In genomic region chr20:62920039-62920645, GRCh38 we compare ENCODE assay signal across 13 cellular contexts. TPM values are rescaled to one million over a fixed set of nuclear protein-coding genes. Genes with fewer than 3 reads are reported as not detected.
DNase-seq lines count a peak whose midpoint lies in the region; ATAC-seq and TF ChIP-seq lines count a peak whose summit lies in the region.
"Had no signal": no experiment of that assay in that cellular context is flagged by ENCODE, and none has a peak within 500 bp of the region (broad histone marks: within the 10 kb centered on the region; RNA-seq: fewer than 3 reads in every experiment).

No MANE protein-coding gene starts in this region.

- H3K9ac ChIP-seq in endodermal cell (ENCODE audit: extremely low read depth, low read length, poor library complexity, severe bottlenecking): no peak overlapping the region

- H3K4me1 Mint-ChIP-seq in activated T-cell treated with anti-CD3 and anti-CD28 coated beads, Interleukin-2, amount 50 U/mL, for 4 hours (ENCODE audit: low read depth): peaks cover 92% of the 10 kb centered on the region
- H3K4me1 Mint-ChIP-seq in T-cell (peaks cover 91 to 93% (median 92%) of the 10 kb centered on the region in 3 donors), endodermal cell (peaks cover 65% of the 10 kb centered on the region)
- peaks cover 78% of the 10 kb centered on the region for H3K4me1 Mint-ChIP-seq in stimulated activated effector memory CD8-positive, alpha-beta T cell treated with anti-CD3 and anti-CD28 coated beads, Interleukin-12 subunit alpha, Interleukin-12 subunit beta, amount 100 ng/mL, for 72 hours

- no peak for TF ChIP-seq CTCF in endodermal cell (conservative IDR thresholded peaks at IDR 0.05)

- peaks cover 6% of the 10 kb centered on the region for H3K36me3 Mint-ChIP-seq in activated T-cell treated with anti-CD3 and anti-CD28 coated beads, Interleukin-2, amount 50 U/mL, for 4 hours (ENCODE audit: insufficient read depth)
- H3K36me3 Mint-ChIP-seq in T-cell (peaks cover 3% of the 10 kb centered on the region), endodermal cell (ENCODE audit: low read depth) (no peaks in the 10 kb centered on the region)
- peaks cover 54% of the 10 kb centered on the region for H3K36me3 Mint-ChIP-seq in stimulated activated effector memory CD8-positive, alpha-beta T cell treated with anti-CD3 and anti-CD28 coated beads, Interleukin-12 subunit alpha, Interleukin-12 subunit beta, amount 100 ng/mL, for 72 hours

- intact Hi-C loops in sciatic nerve (cut with DNase I): no loop called here

- CTCF ChIA-PET in T-cell (lab: Charles Lee): interaction anchor here (0.9 to 1.7 kb wide), 4 partner anchors 12 to 19 kb away, joined by 4 to 12 read pairs (median 7); no protein-coding TSS in a partner anchor

- H3K9me3 Mint-ChIP-seq in activated T-cell treated with anti-CD3 and anti-CD28 coated beads, Interleukin-2, amount 50 U/mL, for 4 hours: no peaks in the 10 kb centered on the region
- no peaks in the 10 kb centered on the region for H3K9me3 Mint-ChIP-seq in T-cell
- no peaks in the 10 kb centered on the region for H3K9me3 Mint-ChIP-seq in endodermal cell
- no peaks in the 10 kb centered on the region for H3K9me3 Mint-ChIP-seq in stimulated activated effector memory CD8-positive, alpha-beta T cell treated with anti-CD3 and anti-CD28 coated beads, Interleukin-12 subunit alpha, Interleukin-12 subunit beta, amount 100 ng/mL, for 72 hours

- 83 to 94% methylated on average over 10 of the region's 10 CpGs for WGBS in endodermal cell (ENCODE audit: insufficient coverage in 1 of 2, insufficient read length in 1 of 2), 2 experiments

- H3K4me3 Mint-ChIP-seq in activated T-cell treated with anti-CD3 and anti-CD28 coated beads, Interleukin-2, amount 50 U/mL, for 4 hours: peak overlapping the region; percentile 71
- H3K4me3 Mint-ChIP-seq in T-cell (peak overlapping the region; percentile 74 to 84 (median 79)), endodermal cell (no peak overlapping the region)
- H3K4me3 Mint-ChIP-seq in stimulated activated effector memory CD8-positive, alpha-beta T cell treated with anti-CD3 and anti-CD28 coated beads, Interleukin-12 subunit alpha, Interleukin-12 subunit beta, amount 100 ng/mL, for 72 hours: peak overlapping the region; percentile 79

- no peaks in the 10 kb centered on the region for H3K27me3 ChIP-seq in endodermal cell (ENCODE audit: control insufficient read depth, insufficient read depth, low read length, poor library complexity, severe bottlenecking)
- H3K27me3 ChIP-seq: SJSA1 had no signal

- POLR2A ChIA-PET in T-cell (lab: Charles Lee): interaction anchor here in 1 of 2 donors (0.6 kb wide), 1 partner anchor 268 kb away, joined by 3 read pairs; no protein-coding TSS in a partner anchor

- H3K4me1 ChIP-seq in endodermal cell (ENCODE audit: control insufficient read depth, insufficient read depth, low read length): peaks cover 5% of the 10 kb centered on the region

- no peaks in the 10 kb centered on the region for H3K9me3 ChIP-seq in endodermal cell (ENCODE audit: control insufficient read depth, low read length)
- H3K9me3 ChIP-seq: SJSA1 had no signal

- no peak overlapping the region for H3K4me3 ChIP-seq in endodermal cell (ENCODE audit: low read length)
- H3K4me3 ChIP-seq: SJSA1 had no signal

- peak overlapping the region; percentile 89 to 92 for H3K27ac Mint-ChIP-seq in T-cell
- peak overlapping the region; percentile 82 for H3K27ac Mint-ChIP-seq in endodermal cell
- H3K27ac Mint-ChIP-seq in stimulated activated effector memory CD8-positive, alpha-beta T cell treated with anti-CD3 and anti-CD28 coated beads, Interleukin-12 subunit alpha, Interleukin-12 subunit beta, amount 100 ng/mL, for 72 hours: peak overlapping the region; percentile 80

- H3K27ac ChIP-seq in endodermal cell (ENCODE audit: low read depth, low read length): no peak overlapping the region
- H3K27ac ChIP-seq: SJSA1 had no signal

- no peak for ATAC-seq in activated T-cell treated with anti-CD3 and anti-CD28 coated beads, Interleukin-2, amount 50 U/mL, for 4 hours
- no peak for ATAC-seq in T-cell (replicated peaks in 1 of 4)
- ATAC-seq in stimulated activated effector memory CD8-positive, alpha-beta T cell treated with anti-CD3 and anti-CD28 coated beads, Interleukin-12 subunit alpha, Interleukin-12 subunit beta, amount 100 ng/mL, for 72 hours: no peak
- ATAC-seq in GM19351 (IDR thresholded peaks at IDR 0.05; ENCODE audit: unreplicated experiment): no peak
- no peak for ATAC-seq in sciatic nerve

- H3K36me3 ChIP-seq in endodermal cell (ENCODE audit: control insufficient read depth, insufficient read depth, low read length): peaks cover 11% of the 10 kb centered on the region

- no peak for DNase-seq in activated T-cell treated with anti-CD3 and anti-CD28 coated beads, Interleukin-2, amount 50 U/mL, for 4 hours
- DNase-seq in activated T-cell treated with anti-CD3 and anti-CD28 coated beads, Interleukin-2, amount 50 U/mL, for 48 hours: no peak
- no peak for DNase-seq in T-cell
- peak; percentile 35 for DNase-seq in endodermal cell
- no peak for DNase-seq in stimulated activated effector memory CD8-positive, alpha-beta T cell treated with anti-CD3 and anti-CD28 coated beads, Interleukin-12 subunit alpha, Interleukin-12 subunit beta, amount 100 ng/mL, for 72 hours (ENCODE audit: low spot score in 2 of 2)
- DNase-seq in NCI-H1930 (lab: John Stamatoyannopoulos, UW): no peak
- DNase-seq in sciatic nerve (ENCODE audit: low spot score): no peak
- DNase-seq: effector CD4-positive, alpha-beta T cell; head of caudate nucleus; MV-4-11; NCI-H510A treated with DMSO at 0.1 percent for 48 hours had no signal

- no peaks in the 10 kb centered on the region for H3K27me3 Mint-ChIP-seq in activated T-cell treated with anti-CD3 and anti-CD28 coated beads, Interleukin-2, amount 50 U/mL, for 4 hours (ENCODE audit: low read depth)
- H3K27me3 Mint-ChIP-seq in T-cell (no peaks in the 10 kb centered on the region), endodermal cell (ENCODE audit: insufficient read depth) (no peaks in the 10 kb centered on the region)

RNA-seq across cellular contexts. Expression of gene DIDO1, which starts 6.2 kb away (rescaled TPM):
- total RNA-seq in activated T-cell treated with anti-CD3 and anti-CD28 coated beads, Interleukin-2, amount 50 U/mL, for 4 hours: 10 to 100 TPM; 44.9 to 49.9 (median 47.4) TPM
- total RNA-seq in T-cell (100 to 1,000 TPM in 3 of 5 donors, 10 to 100 TPM in 2; 70.5 to 116 (median 113) TPM), endodermal cell (10 to 100 TPM; 53.5 to 68.3 TPM), sciatic nerve (60.9 TPM)
- 47.8 TPM for polyA plus RNA-seq in endodermal cell (2013, experiment 1 of 2)
- 43.0 TPM for polyA plus RNA-seq in endodermal cell (2013, experiment 2 of 2)

RNA-seq across cellular contexts. Expression of gene GID8, which starts 17.8 kb away (rescaled TPM):
- 10 to 100 TPM; 42.7 to 52.9 (median 47.4) TPM for total RNA-seq in activated T-cell treated with anti-CD3 and anti-CD28 coated beads, Interleukin-2, amount 50 U/mL, for 4 hours
- total RNA-seq in T-cell: 10 to 100 TPM; 33.1 to 43.4 (median 41.2) TPM
- total RNA-seq in endodermal cell: 10 to 100 TPM; 51.5 to 52.1 TPM
- polyA plus RNA-seq in endodermal cell (2013, experiment 1 of 2): 47.3 TPM
- polyA plus RNA-seq in endodermal cell (2013, experiment 2 of 2): 41.8 TPM
- 27.2 TPM for total RNA-seq in sciatic nerve

RNA-seq across cellular contexts. Expression of gene SLC17A9, which starts 32.4 kb away (rescaled TPM):
- 10 to 100 TPM in 2 of 3 donors, 1 to 10 TPM in 1; 6.8 to 16.1 (median 13.3) TPM for total RNA-seq in activated T-cell treated with anti-CD3 and anti-CD28 coated beads, Interleukin-2, amount 50 U/mL, for 4 hours
- total RNA-seq in T-cell (1 to 10 TPM; 5.3 to 8.8 (median 8.3) TPM), endodermal cell (10 to 100 TPM in 1 of 2 donors, 1 to 10 TPM in 1; 8.9 to 10.2 TPM), sciatic nerve (3.8 TPM)
- 3.2 TPM for polyA plus RNA-seq in endodermal cell (2013, experiment 1 of 2)
- 3.4 TPM for polyA plus RNA-seq in endodermal cell (2013, experiment 2 of 2)
- total RNA-seq: SJSA1 had no signal

RNA-seq across cellular contexts. Expression of gene TCFL5, which starts 58.5 kb away (rescaled TPM):
- total RNA-seq in activated T-cell treated with anti-CD3 and anti-CD28 coated beads, Interleukin-2, amount 50 U/mL, for 4 hours: 1 to 10 TPM; 4.4 to 4.9 (median 4.5) TPM
- total RNA-seq in T-cell (10 to 100 TPM in 2 of 5 donors, 1 to 10 TPM in 3; 5.0 to 12.7 (median 8.5) TPM), endodermal cell (10 to 100 TPM; 15.8 to 17.4 TPM), sciatic nerve (14.6 TPM)
- polyA plus RNA-seq in endodermal cell (2013, experiment 1 of 2): 21.1 TPM
- 22.4 TPM for polyA plus RNA-seq in endodermal cell (2013, experiment 2 of 2)
